Comparison of ENCODE assay signal across 11 cellular contexts in genomic region chr1:90724926-90725325, GRCh38. TPM values are rescaled to one million over a fixed set of nuclear protein-coding genes. Genes with fewer than 3 reads are reported as not detected.
DNase-seq lines count a peak whose midpoint lies in the region; ATAC-seq and TF ChIP-seq lines count a peak whose summit lies in the region.
"Had no signal": no experiment of that assay in that cellular context is flagged by ENCODE, and none has a peak within 500 bp of the region (broad histone marks: within the 10 kb centered on the region; RNA-seq: fewer than 3 reads in every experiment).

No MANE protein-coding gene starts in this region.

- no peak overlapping the region for H3K4me3 Mint-ChIP-seq in activated naive CD4-positive, alpha-beta T cell treated with anti-CD3 and anti-CD28 coated beads, Interleukin-2, amount 10 ng/mL, durations not matched to agents 7 days and 5 days
- H3K4me3 Mint-ChIP-seq in WTC11 = peak overlapping the region; percentile 73
- H3K4me3 Mint-ChIP-seq in stimulated activated effector memory CD8-positive, alpha-beta T cell treated with anti-CD3 and anti-CD28 coated beads, Interleukin-12 subunit alpha, Interleukin-12 subunit beta, amount 100 ng/mL, for 72 hours = peak overlapping the region; percentile 56

- H3K27ac ChIP-seq in iPS-20b (ENCODE audit: low read length) = no peak overlapping the region
- no peak overlapping the region for H3K27ac ChIP-seq in spleen

- H3K4me3 ChIP-seq in iPS-20b (ENCODE audit: low read length) (peak overlapping the region; percentile 45; the same call in 1 of the 2 replicates), spleen (peak overlapping the region in 3 of 8 donors; percentile 26 to 65 (median 30))

- H3K36me3 Mint-ChIP-seq in activated naive CD4-positive, alpha-beta T cell treated with anti-CD3 and anti-CD28 coated beads, Interleukin-2, amount 10 ng/mL, durations not matched to agents 7 days and 5 days = peaks cover 21% of the 10 kb centered on the region
- no peaks in the 10 kb centered on the region; the same call in 1 of the 2 replicates for H3K36me3 Mint-ChIP-seq in WTC11
- peaks cover 48% of the 10 kb centered on the region for H3K36me3 Mint-ChIP-seq in stimulated activated effector memory CD8-positive, alpha-beta T cell treated with anti-CD3 and anti-CD28 coated beads, Interleukin-12 subunit alpha, Interleukin-12 subunit beta, amount 100 ng/mL, for 72 hours

- H3K9me3 ChIP-seq in iPS-20b (ENCODE audit: insufficient read depth, low read depth, low read length) (no peaks in the 10 kb centered on the region), spleen (peaks cover 0 to 47% (median 0%) of the 10 kb centered on the region in 8 donors)
- H3K9me3 ChIP-seq: BE2C had no signal

- peaks cover 6% of the 10 kb centered on the region for H3K9me3 Mint-ChIP-seq in activated naive CD4-positive, alpha-beta T cell treated with anti-CD3 and anti-CD28 coated beads, Interleukin-2, amount 10 ng/mL, durations not matched to agents 7 days and 5 days
- no peaks in the 10 kb centered on the region for H3K9me3 Mint-ChIP-seq in WTC11
- peaks cover 2% of the 10 kb centered on the region for H3K9me3 Mint-ChIP-seq in stimulated activated effector memory CD8-positive, alpha-beta T cell treated with anti-CD3 and anti-CD28 coated beads, Interleukin-12 subunit alpha, Interleukin-12 subunit beta, amount 100 ng/mL, for 72 hours

- H3K4me1 ChIP-seq in iPS-20b (ENCODE audit: insufficient read depth, low read length) = peaks cover 35% of the 10 kb centered on the region; the same call in 1 of the 2 replicates
- H3K4me1 ChIP-seq in spleen = peaks cover 16 to 77% (median 57%) of the 10 kb centered on the region in 6 donors
- H3K4me1 ChIP-seq: BE2C had no signal

- H3K36me3 ChIP-seq in iPS-20b (ENCODE audit: insufficient read depth, low read depth, low read length) (no peaks in the 10 kb centered on the region), spleen (no peaks in the 10 kb centered on the region)
- H3K36me3 ChIP-seq: BE2C had no signal

- TF ChIP-seq POLR2A in spleen (IDR thresholded peaks at IDR 0.05) = no peak

- peaks cover 40% of the 10 kb centered on the region for H3K4me1 Mint-ChIP-seq in activated naive CD4-positive, alpha-beta T cell treated with anti-CD3 and anti-CD28 coated beads, Interleukin-2, amount 10 ng/mL, durations not matched to agents 7 days and 5 days
- peaks cover 71% of the 10 kb centered on the region for H3K4me1 Mint-ChIP-seq in WTC11
- H3K4me1 Mint-ChIP-seq in stimulated activated effector memory CD8-positive, alpha-beta T cell treated with anti-CD3 and anti-CD28 coated beads, Interleukin-12 subunit alpha, Interleukin-12 subunit beta, amount 100 ng/mL, for 72 hours = peaks cover 67% of the 10 kb centered on the region

- H3K27me3 ChIP-seq in iPS-20b (ENCODE audit: insufficient read depth, low read length) (peaks cover 100% of the 10 kb centered on the region), spleen (replicated peaks in 1 of 7) (peaks cover 12 to 100% (median 98%) of the 10 kb centered on the region in 7 donors)

- no peak overlapping the region for H3K9ac ChIP-seq in iPS-20b (ENCODE audit: low read depth, low read length)

- POLR2A ChIA-PET in WTC11 (lab: Charles Lee) = no interaction called here

- CTCF ChIA-PET in activated naive CD4-positive, alpha-beta T cell treated with anti-CD3 and anti-CD28 coated beads, Interleukin-2, amount 10 ng/mL, durations not matched to agents 7 days and 5 days (lab: Charles Lee) = interaction anchor here (1.1 to 1.3 kb wide), 2 partner anchors 14 to 19 kb away, joined by 4 read pairs; no protein-coding TSS in a partner anchor
- CTCF ChIA-PET in WTC11 (lab: Charles Lee) = interaction anchor here (1.2 to 10.7 kb wide), 11 partner anchors 8 to 553 kb away, joined by 3 to 220 read pairs (median 7); no protein-coding TSS in a partner anchor

- H3K27me3 Mint-ChIP-seq in activated naive CD4-positive, alpha-beta T cell treated with anti-CD3 and anti-CD28 coated beads, Interleukin-2, amount 10 ng/mL, durations not matched to agents 7 days and 5 days = peaks cover 99% of the 10 kb centered on the region
- peaks cover 100% of the 10 kb centered on the region for H3K27me3 Mint-ChIP-seq in WTC11 (ENCODE audit: low read depth)

- no peak for ATAC-seq in WTC11
- ATAC-seq in stimulated activated effector memory CD8-positive, alpha-beta T cell treated with anti-CD3 and anti-CD28 coated beads, Interleukin-12 subunit alpha, Interleukin-12 subunit beta, amount 100 ng/mL, for 72 hours = no peak
- ATAC-seq: activated naive CD4-positive, alpha-beta T cell treated with anti-CD3 and anti-CD28 coated beads, Interleukin-2, amount 50 U/mL, for 72 hours had no signal

- TF ChIP-seq CTCF in WTC11 (IDR thresholded peaks at IDR 0.05) = no peak
- no peak for TF ChIP-seq CTCF in spleen (IDR thresholded peaks at IDR 0.05 in 8 of 11, conservative IDR thresholded peaks at IDR 0.05 in 3 of 11)

- intact Hi-C loops in spleen (cut with DNase I; ENCODE audit: low total_unique reads) = loop anchor here (10.0 kb wide), 1 partner anchor 120 kb away; no protein-coding TSS in a partner anchor

- WGBS in spleen, 5 donors = 7 to 14% (median 9%) methylated on average over 13 to 28 of the region's 28 CpGs

- H3K27ac Mint-ChIP-seq in activated naive CD4-positive, alpha-beta T cell treated with anti-CD3 and anti-CD28 coated beads, Interleukin-2, amount 10 ng/mL, durations not matched to agents 7 days and 5 days = peak overlapping the region; percentile 76
- H3K27ac Mint-ChIP-seq in WTC11 = no peak overlapping the region
- H3K27ac Mint-ChIP-seq in stimulated activated effector memory CD8-positive, alpha-beta T cell treated with anti-CD3 and anti-CD28 coated beads, Interleukin-12 subunit alpha, Interleukin-12 subunit beta, amount 100 ng/mL, for 72 hours = no peak overlapping the region

- DNase-seq in activated naive CD4-positive, alpha-beta T cell treated with anti-CD3 and anti-CD28 coated beads, Interleukin-2, amount 10 ng/mL, durations not matched to agents 7 days and 5 days = no peak
- no peak for DNase-seq in activated naive CD4-positive, alpha-beta T cell treated with anti-CD3 and anti-CD28 coated beads, Interleukin-2, amount 50 U/mL, for 16 hours
- no peak for DNase-seq in WTC11 (ENCODE audit: low spot score)
- DNase-seq in stimulated activated effector memory CD8-positive, alpha-beta T cell treated with anti-CD3 and anti-CD28 coated beads, Interleukin-12 subunit alpha, Interleukin-12 subunit beta, amount 100 ng/mL, for 72 hours (ENCODE audit: low spot score in 2 of 2) = no peak
- no peak for DNase-seq in anterior cingulate cortex (lab: John Stamatoyannopoulos, UW)
- no peak for DNase-seq in Kasumi-1 (lab: John Stamatoyannopoulos, UW)
- no peak for DNase-seq in spleen
- DNase-seq: BE2C had no signal

TF ChIP-seq in WTC11, 78 proteins besides CTCF, POLR2A, EP300 and RAD21 (continues in another document):
- TF ChIP-seq KAT7 (CRISPR knock-in tag; IDR thresholded peaks at IDR 0.05; ENCODE audit: borderline replicate concordance) (no peak), ZNF396 (CRISPR knock-in tag; IDR thresholded peaks at IDR 0.05; ENCODE audit: borderline replicate concordance) (no peak), HMGA2 (CRISPR knock-in tag; IDR thresholded peaks at IDR 0.05) (no peak), IRF1 (CRISPR knock-in tag; IDR thresholded peaks at IDR 0.05) (no peak), PRDM15 (CRISPR knock-in tag; IDR thresholded peaks at IDR 0.05) (no peak; the same call in 1 of the 2 replicates)

RNA-seq across cellular contexts. Expression of gene BARHL2, which starts 7.8 kb away (rescaled TPM):
- total RNA-seq in WTC11 (2021) = not detected in 3 replicates
- not detected for total RNA-seq in spleen
- not detected for polyA plus RNA-seq in spleen
- total RNA-seq: activated naive CD4-positive, alpha-beta T cell treated with anti-CD3 and anti-CD28 coated beads, Interleukin-2, amount 50 U/mL, for 72 hours; HT1080 had no signal
